Comparison of ENCODE assay signal across 10 cellular contexts in genomic region chr22:22684605-22685561, GRCh38. TPM values are rescaled to one million over a fixed set of nuclear protein-coding genes. Genes with fewer than 3 reads are reported as not detected.
A peak's percentile ranks its signal among the peaks of the same experiment; 100 is the strongest.
DNase-seq lines count a peak whose midpoint lies in the region; ATAC-seq and TF ChIP-seq lines count a peak whose summit lies in the region.
"Had no signal": no experiment of that assay in that cellular context is flagged by ENCODE, and none has a peak within 500 bp of the region (broad histone marks: within the 10 kb centered on the region; RNA-seq: fewer than 3 reads in every experiment).

No MANE protein-coding gene starts in this region.

- no peak overlapping the region for H3K4me3 Mint-ChIP-seq in CD14-positive monocyte
- no peak overlapping the region for H3K4me3 Mint-ChIP-seq in glutamatergic neuron (ENCODE audit: unreplicated experiment)
- H3K4me3 Mint-ChIP-seq in type B pancreatic cell = no peak overlapping the region
- H3K4me3 Mint-ChIP-seq: T-helper 1 cell treated with Interleukin-12 subunit alpha and Interleukin-12 subunit beta and Interleukin-4 antibody, amounts not matched to agents 30 μg/mL and 1 μg/mL, for 36 hours had no signal

- H3K4me1 Mint-ChIP-seq in CD14-positive monocyte = peaks cover 14% of the 10 kb centered on the region
- peaks cover 14% of the 10 kb centered on the region for H3K4me1 Mint-ChIP-seq in glutamatergic neuron (ENCODE audit: low read depth, unreplicated experiment)
- H3K4me1 Mint-ChIP-seq in type B pancreatic cell (ENCODE audit: unreplicated experiment) = no peaks in the 10 kb centered on the region

- H3K36me3 Mint-ChIP-seq in CD14-positive monocyte = no peaks in the 10 kb centered on the region
- no peaks in the 10 kb centered on the region for H3K36me3 Mint-ChIP-seq in glutamatergic neuron (ENCODE audit: unreplicated experiment)
- H3K36me3 Mint-ChIP-seq in type B pancreatic cell = no peaks in the 10 kb centered on the region

- H3K27me3 Mint-ChIP-seq in CD14-positive monocyte (ENCODE audit: low read depth in 3 of 3) (peaks cover 1 to 3% (median 2%) of the 10 kb centered on the region in 3 donors), glutamatergic neuron (ENCODE audit: unreplicated experiment) (peaks cover 14% of the 10 kb centered on the region), type B pancreatic cell (peaks cover 12% of the 10 kb centered on the region)

- intact Hi-C loops in CD14-positive monocyte (cut with micrococcal nuclease) = no loop called here

- no peak overlapping the region for H3K27ac Mint-ChIP-seq in CD14-positive monocyte
- H3K27ac Mint-ChIP-seq in glutamatergic neuron (ENCODE audit: unreplicated experiment) = no peak overlapping the region
- no peak overlapping the region for H3K27ac Mint-ChIP-seq in type B pancreatic cell
- H3K27ac Mint-ChIP-seq: T-helper 1 cell treated with Interleukin-12 subunit alpha and Interleukin-12 subunit beta and Interleukin-4 antibody, amounts not matched to agents 30 μg/mL and 1 μg/mL, for 36 hours had no signal

- ATAC-seq in GM21367 (IDR thresholded peaks at IDR 0.05; ENCODE audit: unreplicated experiment) (no peak), GM18502 (IDR thresholded peaks at IDR 0.05; ENCODE audit: poor library complexity, unreplicated experiment) (no peak)

- H3K9me3 Mint-ChIP-seq in CD14-positive monocyte = no peaks in the 10 kb centered on the region
- H3K9me3 Mint-ChIP-seq in glutamatergic neuron (ENCODE audit: unreplicated experiment) = peaks cover 8% of the 10 kb centered on the region
- no peaks in the 10 kb centered on the region for H3K9me3 Mint-ChIP-seq in type B pancreatic cell
- H3K9me3 Mint-ChIP-seq: T-helper 1 cell treated with Interleukin-12 subunit alpha and Interleukin-12 subunit beta and Interleukin-4 antibody, amounts not matched to agents 30 μg/mL and 1 μg/mL, for 36 hours had no signal

- in situ Hi-C loops in GM13976 (cut with MboI; ENCODE audit: low sequenced_read_pairs, unreplicated experiment) = loop anchor here (25.0 kb wide), 1 partner anchor 98 kb away; no protein-coding TSS in a partner anchor

- TF ChIP-seq CTCF in CD14-positive monocyte (IDR thresholded peaks at IDR 0.05) (peak; percentile 48), GM13976 (IDR thresholded peaks at IDR 0.05; ENCODE audit: borderline replicate concordance, control extremely low read depth, extremely low read depth, insufficient read depth, missing control alignments) (peak; percentile 63), glutamatergic neuron (IDR thresholded peaks at IDR 0.05; ENCODE audit: partially characterized antibody, unreplicated experiment) (peak; percentile 15), type B pancreatic cell (conservative IDR thresholded peaks at IDR 0.05) (peak; percentile 60)

- DNase-seq in CD14-positive monocyte (ENCODE audit: low spot score) (no peak), GM13976 (ENCODE audit: low spot score) (peak; percentile 70), SK-N-DZ (ENCODE audit: low spot score) (peak; percentile 23), glutamatergic neuron (peak; percentile 38), type B pancreatic cell (ENCODE audit: extremely low spot score, unreplicated experiment) (no peak), NCI-H1092 treated with DMSO at 0.1 percent for 48 hours (lab: John Stamatoyannopoulos, UW) (no peak)

RNA-seq across cellular contexts. Expression of gene GGTLC2, which starts 40.5 kb away (rescaled TPM):
- not detected for polyA plus RNA-seq in CD14-positive monocyte
- not detected in 2 replicates for polyA plus RNA-seq in SK-N-DZ (2014; cell fraction: cytosol; rRNA removed)
- not detected in 2 replicates for polyA plus RNA-seq in SK-N-DZ (2014; cell fraction: nucleus; rRNA removed)
- total RNA-seq in glutamatergic neuron (ENCODE audit: unreplicated experiment) (not detected), type B pancreatic cell (ENCODE audit: low replicate concordance) (not detected in 2 replicates)
- total RNA-seq: uterus had no signal

Comparison
In these comparisons a context has a peak if more than half of its experiments do, and no peak if none do; other contexts are left out.
1. DNase-seq: peak in GM13976 (single experiment), SK-N-DZ (single experiment) and glutamatergic neuron (single experiment); none in CD14-positive monocyte (single experiment), type B pancreatic cell (single experiment) and NCI-H1092 treated with DMSO at 0.1 percent for 48 hours (single experiment).
2. Peak in every context shown above with its lines, with median percentiles within 50 percentile points of each other: CTCF ChIP-seq.